In genomic region chr12:110613422-110613770, GRCh38 we compare ENCODE assay signal across 8 cellular contexts. TPM values are rescaled to one million over a fixed set of nuclear protein-coding genes. Genes with fewer than 3 reads are reported as not detected.
DNase-seq lines count a peak whose midpoint lies in the region; ATAC-seq and TF ChIP-seq lines count a peak whose summit lies in the region.
"Not testable (repeated sequence)": the region's sequence is repeated elsewhere in the genome, so short reads cannot be mapped to it uniquely, and the experiment has no call there.

No MANE protein-coding gene starts in this region.

- H4K5ac ChIP-seq in mesendoderm (ENCODE audit: low read length), result not testable (repeated sequence)

- H3K4me3 Mint-ChIP-seq in activated CD8-positive, alpha-beta T cell treated with anti-CD3 and anti-CD28 coated beads for 36 hours, result peak overlapping the region; percentile 83
- H3K4me3 Mint-ChIP-seq in central memory CD8-positive, alpha-beta T cell, result peak overlapping the region; percentile 78

- H3K56ac ChIP-seq in mesendoderm (ENCODE audit: low read length), result peak overlapping the region; percentile 87

- WGBS in mesendoderm (ENCODE audit: extremely low coverage, insufficient coverage, low lambda C conversion rate), result no CpG with 5 or more reads among the region's 12 CpGs
- WGBS in urinary bladder, result 64% methylated on average over 12 of the region's 12 CpGs

- not testable (repeated sequence) for DNase-seq in GM06990 (ENCODE audit: extremely low read depth, insufficient read length); activated CD8-positive, alpha-beta T cell treated with anti-CD3 and anti-CD28 coated beads for 36 hours; central memory CD8-positive, alpha-beta T cell (ENCODE audit: low spot score in 2 of 2); Right ventricle myocardium superior; mesendoderm; retinal pigment epithelial cell (ENCODE audit: low read depth)
- peak; percentile 28 for DNase-seq in NCI-H1105 (lab: John Stamatoyannopoulos, UW)

- H4K8ac ChIP-seq in mesendoderm (ENCODE audit: low read depth, low read length), result peak overlapping the region; percentile 91

- ATAC-seq in activated CD8-positive, alpha-beta T cell treated with anti-CD3 and anti-CD28 coated beads for 36 hours; central memory CD8-positive, alpha-beta T cell (replicated peaks; ENCODE audit: extremely low read depth, poor library complexity, severe bottlenecking): not testable (repeated sequence)
- peak; percentile 8 for ATAC-seq in Right ventricle myocardium superior (ENCODE audit: poor library complexity)

- H2BK5ac ChIP-seq in mesendoderm (ENCODE audit: low read length), result not testable (repeated sequence)

- H3K9me3 Mint-ChIP-seq in activated CD8-positive, alpha-beta T cell treated with anti-CD3 and anti-CD28 coated beads for 36 hours; central memory CD8-positive, alpha-beta T cell: not testable (repeated sequence)

- H3K4me3 ChIP-seq in GM06990 (replicated peaks; ENCODE audit: low read depth, low read length) (peak overlapping the region; percentile 84), retinal pigment epithelial cell (ENCODE audit: low read length) (peak overlapping the region; percentile 73), urinary bladder (ENCODE audit: low read depth, low read length) (peak overlapping the region; percentile 62)
- H3K4me3 ChIP-seq in mesendoderm (ENCODE audit: low read length), result not testable (repeated sequence)

- not testable (repeated sequence) for TF ChIP-seq CTCF in GM06990 (IDR thresholded peaks at IDR 0.05; ENCODE audit: insufficient read depth, low read length, poor library complexity, severe bottlenecking); activated CD8-positive, alpha-beta T cell treated with anti-CD3 and anti-CD28 coated beads for 36 hours (IDR thresholded peaks at IDR 0.05); retinal pigment epithelial cell (conservative IDR thresholded peaks at IDR 0.05; ENCODE audit: low read depth, low read length)

- not testable (repeated sequence) for H3K27me3 ChIP-seq in GM06990 (replicated peaks; ENCODE audit: control insufficient read depth, insufficient read depth, low read length); mesendoderm (ENCODE audit: insufficient read depth, low read length, poor library complexity)

- not testable (repeated sequence) for H3K4ac ChIP-seq in mesendoderm (ENCODE audit: low read depth, low read length)

- not testable (repeated sequence) for H3K27me3 Mint-ChIP-seq in activated CD8-positive, alpha-beta T cell treated with anti-CD3 and anti-CD28 coated beads for 36 hours; central memory CD8-positive, alpha-beta T cell

- not testable (repeated sequence) for H3K36me3 Mint-ChIP-seq in activated CD8-positive, alpha-beta T cell treated with anti-CD3 and anti-CD28 coated beads for 36 hours (ENCODE audit: low read depth); central memory CD8-positive, alpha-beta T cell (ENCODE audit: insufficient read depth)

- H3K18ac ChIP-seq in mesendoderm (ENCODE audit: low read length), result not testable (repeated sequence)

- H3K9ac ChIP-seq in mesendoderm (ENCODE audit: low read length), result peak overlapping the region; percentile 68

- H3K4me1 ChIP-seq in mesendoderm (ENCODE audit: control insufficient read depth, low read depth, low read length); urinary bladder (ENCODE audit: insufficient read depth): not testable (repeated sequence)

- intact Hi-C loops in activated CD8-positive, alpha-beta T cell treated with anti-CD3 and anti-CD28 coated beads for 36 hours (cut with micrococcal nuclease); Right ventricle myocardium superior (cut with DNase I): not testable (repeated sequence)

- CTCF ChIA-PET in activated CD8-positive, alpha-beta T cell treated with anti-CD3 and anti-CD28 coated beads for 36 hours (lab: Charles Lee), result interaction anchor here (0.7 to 7.0 kb wide), 9 partner anchors 12 to 213 kb away, joined by 3 to 53 read pairs (median 4); partner anchors contain the start of gene ARPC3

- not testable (repeated sequence) for H3K36me3 ChIP-seq in GM06990 (ENCODE audit: control insufficient read depth, insufficient read depth, low read length); mesendoderm (ENCODE audit: control insufficient read depth, insufficient read depth, low read length); urinary bladder (ENCODE audit: insufficient read depth)

- H3K4me1 Mint-ChIP-seq in activated CD8-positive, alpha-beta T cell treated with anti-CD3 and anti-CD28 coated beads for 36 hours (ENCODE audit: low read depth); central memory CD8-positive, alpha-beta T cell: not testable (repeated sequence)

- H3K27ac Mint-ChIP-seq in activated CD8-positive, alpha-beta T cell treated with anti-CD3 and anti-CD28 coated beads for 36 hours, result peak overlapping the region; percentile 86
- peak overlapping the region; percentile 77 for H3K27ac Mint-ChIP-seq in central memory CD8-positive, alpha-beta T cell (ENCODE audit: low read depth)

- POLR2A ChIA-PET in activated CD8-positive, alpha-beta T cell treated with anti-CD3 and anti-CD28 coated beads for 36 hours (lab: Charles Lee), result interaction anchor here (0.6 to 1.8 kb wide), 9 partner anchors 11 to 163 kb away, joined by 3 to 6 read pairs (median 3); partner anchors contain the start of genes ARPC3, FAM216A and GPN3

- H3K79me1 ChIP-seq in mesendoderm (ENCODE audit: low read length), result not testable (repeated sequence)

- H3K27ac ChIP-seq in mesendoderm (ENCODE audit: low read depth, low read length); urinary bladder (ENCODE audit: low read depth): not testable (repeated sequence)

- H3K4me2 ChIP-seq in mesendoderm (ENCODE audit: low read length), result not testable (repeated sequence)

- H3K79me2 ChIP-seq in mesendoderm (ENCODE audit: control insufficient read depth, insufficient read depth, low read length), result not testable (repeated sequence)

- H2BK120ac ChIP-seq in mesendoderm (ENCODE audit: low read depth, low read length), result not testable (repeated sequence)

- not testable (repeated sequence) for H2BK15ac ChIP-seq in mesendoderm (replicated peaks; ENCODE audit: low read depth)

- not testable (repeated sequence) for H2AK5ac ChIP-seq in mesendoderm (ENCODE audit: low read length)

- H3K23ac ChIP-seq in mesendoderm (ENCODE audit: low read length), result not testable (repeated sequence)

RNA-seq across cellular contexts. Expression of gene TCTN1, which starts 0.5 kb away (rescaled TPM):
- 1 to 10 TPM; 7.9 to 8.6 TPM for total RNA-seq in activated CD8-positive, alpha-beta T cell treated with anti-CD3 and anti-CD28 coated beads for 36 hours
- total RNA-seq in Right ventricle myocardium superior, result 21.1 TPM
- polyA plus RNA-seq in mesendoderm (2013, experiment 1 of 2), result 11.7 TPM
- polyA plus RNA-seq in mesendoderm (2013, experiment 2 of 2), result 12.2 TPM
- 82.5 TPM for total RNA-seq in urinary bladder
- 22.5 TPM for polyA plus RNA-seq in urinary bladder

RNA-seq across cellular contexts. Expression of gene PPTC7, which starts 30.3 kb away (rescaled TPM):
- 10 to 100 TPM; 43.1 to 44.5 TPM for total RNA-seq in activated CD8-positive, alpha-beta T cell treated with anti-CD3 and anti-CD28 coated beads for 36 hours
- total RNA-seq in Right ventricle myocardium superior, result 98.3 TPM
- 13.6 TPM for polyA plus RNA-seq in mesendoderm (2013, experiment 1 of 2)
- 13.6 TPM for polyA plus RNA-seq in mesendoderm (2013, experiment 2 of 2)
- total RNA-seq in urinary bladder, result 15.0 TPM
- 20.8 TPM for polyA plus RNA-seq in urinary bladder
